9 cellular contexts compared by ENCODE assay signal in genomic region chr15:77144492-77145070, GRCh38.
DNase-seq lines count a peak whose midpoint lies in the region; ATAC-seq and TF ChIP-seq lines count a peak whose summit lies in the region.
"Had no signal": no experiment of that assay in that cellular context is flagged by ENCODE, and none has a peak within 500 bp of the region (broad histone marks: within the 10 kb centered on the region; RNA-seq: fewer than 3 reads in every experiment).

No MANE protein-coding gene starts in this region.

- no peak overlapping the region for H4K91ac ChIP-seq in mesenchymal stem cell (ENCODE audit: low read length)

- H3K27ac ChIP-seq in left ventricle myocardium inferior (replicated peaks) (peak overlapping the region; percentile 60), right atrium auricular region (peak overlapping the region in 1 of 2 donors; percentile 55), mammary epithelial cell (ENCODE audit: insufficient read depth, low read depth, low read length) (peak overlapping the region; percentile 8), mesenchymal stem cell (ENCODE audit: low read length, poor library complexity, severe bottlenecking) (peak overlapping the region; percentile 95), uterus (peak overlapping the region; percentile 58 to 59)

- peak overlapping the region; percentile 16 for H4K8ac ChIP-seq in mesenchymal stem cell (ENCODE audit: low read length)

- no peaks in the 10 kb centered on the region for H4K20me1 ChIP-seq in mammary epithelial cell (ENCODE audit: insufficient read depth, low read length)

- H3K4me2 ChIP-seq in mammary epithelial cell (ENCODE audit: insufficient read depth, low read depth, low read length): peak overlapping the region; percentile 59
- no peak overlapping the region for H3K4me2 ChIP-seq in mesenchymal stem cell (ENCODE audit: low read length, poor library complexity, severe bottlenecking)

- no peak overlapping the region for H3K9ac ChIP-seq in mammary epithelial cell (ENCODE audit: insufficient read depth, low read length)
- peak overlapping the region; percentile 40 for H3K9ac ChIP-seq in mesenchymal stem cell (ENCODE audit: low read length)

- H3K79me1 ChIP-seq in mesenchymal stem cell (replicated peaks; ENCODE audit: low read length, poor library complexity, severe bottlenecking): peaks cover 4% of the 10 kb centered on the region

- dilution Hi-C loops in mammary epithelial cell (cut with HindIII; ENCODE audit: low sequenced_read_pairs): no loop called here

- H3K27me3 ChIP-seq in left ventricle myocardium inferior (ENCODE audit: low read depth) (no peaks in the 10 kb centered on the region), right atrium auricular region (no peaks in the 10 kb centered on the region), mammary epithelial cell (ENCODE audit: insufficient read depth, low read length) (no peaks in the 10 kb centered on the region), mesenchymal stem cell (ENCODE audit: control insufficient read depth in 1 of 2, insufficient read depth in 1 of 2, low read length in 2 of 2) (no peaks in the 10 kb centered on the region), uterus (no peaks in the 10 kb centered on the region)

- H3K18ac ChIP-seq in mesenchymal stem cell (ENCODE audit: low read depth in 1 of 2, low read length in 2 of 2): peak overlapping the region; percentile 69 to 89

- in situ Hi-C loops in mammary epithelial cell (cut with MboI; ENCODE audit: low sequenced_read_pairs in 2 of 2): no loop called here

- intact Hi-C loops in left ventricle myocardium inferior (cut with micrococcal nuclease) (no loop called here), mammary epithelial cell (cut with micrococcal nuclease) (no loop called here), uterus (cut with DNase I; ENCODE audit: low total_unique reads) (no loop called here)

- ATAC-seq in GM21619 (IDR thresholded peaks at IDR 0.05; ENCODE audit: unreplicated experiment): no peak
- ATAC-seq in HG03565 (IDR thresholded peaks at IDR 0.05; ENCODE audit: unreplicated experiment): no peak

- H3K4me3 ChIP-seq in left ventricle myocardium inferior (no peak overlapping the region), right atrium auricular region (no peak overlapping the region), mammary epithelial cell (replicated peaks in 1 of 3; ENCODE audit: insufficient read depth in 1 of 3, low read depth in 2 of 3, low read length in 3 of 3) (no peak overlapping the region), mesenchymal stem cell (ENCODE audit: insufficient read depth in 1 of 2, low read depth in 1 of 2, low read length in 2 of 2) (peak overlapping the region in 1 of 2 experiments; percentile 13), uterus (no peak overlapping the region)

- H3K79me2 ChIP-seq in mammary epithelial cell (ENCODE audit: insufficient read depth, low read length): no peaks in the 10 kb centered on the region

- WGBS in mammary epithelial cell (ENCODE audit: low coverage, missing lambda C conversion rate): 28% methylated on average over 4 of the region's 4 CpGs
- WGBS in mesenchymal stem cell: 9% methylated on average over 4 of the region's 4 CpGs

- H3K23ac ChIP-seq in mesenchymal stem cell (ENCODE audit: low read length in 2 of 2): no peak overlapping the region

- peak overlapping the region; percentile 50 for H2BK5ac ChIP-seq in mesenchymal stem cell (ENCODE audit: low read depth, low read length, poor library complexity, severe bottlenecking)

- H3K36me3 ChIP-seq in left ventricle myocardium inferior: peaks cover 36% of the 10 kb centered on the region
- H3K36me3 ChIP-seq in right atrium auricular region: no peaks in the 10 kb centered on the region
- H3K36me3 ChIP-seq in mammary epithelial cell (ENCODE audit: insufficient read depth, low read length): no peaks in the 10 kb centered on the region
- peaks cover 0 to 26% of the 10 kb centered on the region in 2 experiments for H3K36me3 ChIP-seq in mesenchymal stem cell (ENCODE audit: control insufficient read depth in 1 of 2, insufficient read depth in 2 of 2, low read depth in 1 of 2, low read length in 2 of 2)
- H3K36me3 ChIP-seq in uterus: no peaks in the 10 kb centered on the region

- no peak for TF ChIP-seq POLR2A in uterus (IDR thresholded peaks at IDR 0.05)

- no peak overlapping the region for H2AK5ac ChIP-seq in mesenchymal stem cell (ENCODE audit: low read length, severe bottlenecking)

- H3K4me1 ChIP-seq in left ventricle myocardium inferior: peaks cover 6% of the 10 kb centered on the region
- H3K4me1 ChIP-seq in right atrium auricular region: peaks cover 0 to 18% of the 10 kb centered on the region in 2 donors
- peaks cover 19% of the 10 kb centered on the region for H3K4me1 ChIP-seq in mammary epithelial cell (ENCODE audit: insufficient read depth, low read length)
- peaks cover 3% of the 10 kb centered on the region for H3K4me1 ChIP-seq in mesenchymal stem cell (ENCODE audit: control insufficient read depth, insufficient read depth, low read depth, low read length)
- H3K4me1 ChIP-seq in uterus: no peaks in the 10 kb centered on the region

- H3K14ac ChIP-seq in mesenchymal stem cell (ENCODE audit: low read length in 2 of 2): no peak overlapping the region

- H2BK120ac ChIP-seq in mesenchymal stem cell (ENCODE audit: low read depth, low read length): no peak overlapping the region

- CTCF ChIA-PET in mammary epithelial cell (lab: Charles Lee; ENCODE audit: low non-redundant PET): no interaction called here

- H3K9me3 ChIP-seq in left ventricle myocardium inferior (replicated peaks): peaks cover 28% of the 10 kb centered on the region
- H3K9me3 ChIP-seq in right atrium auricular region: peaks cover 0 to 10% of the 10 kb centered on the region in 2 donors
- peaks cover 5% of the 10 kb centered on the region for H3K9me3 ChIP-seq in mammary epithelial cell (replicated peaks; ENCODE audit: insufficient read depth, low read length)
- H3K9me3 ChIP-seq in mesenchymal stem cell (ENCODE audit: control insufficient read depth, low read length): peaks cover 30% of the 10 kb centered on the region
- peaks cover 0 to 5% of the 10 kb centered on the region in 2 donors for H3K9me3 ChIP-seq in uterus

- no peak for DNase-seq in left ventricle myocardium inferior
- DNase-seq in right atrium auricular region (ENCODE audit: low spot score): no peak
- peak; percentile 45 for DNase-seq in mammary epithelial cell
- DNase-seq in mesenchymal stem cell: peak; percentile 92
- no peak for DNase-seq in uterus
- DNase-seq in OCI-M1 (lab: John Stamatoyannopoulos, UW): no peak
- DNase-seq: NCI-H1694 had no signal

- H2BK12ac ChIP-seq in mesenchymal stem cell (ENCODE audit: low read length in 2 of 2): peak overlapping the region in 1 of 2 experiments; percentile 20

- no peak overlapping the region for H3K4ac ChIP-seq in mesenchymal stem cell (ENCODE audit: low read depth in 1 of 2, low read length in 2 of 2)

- peak overlapping the region; percentile 58 for H2AFZ ChIP-seq in mammary epithelial cell (ENCODE audit: low read depth, low read length)
- H2AFZ ChIP-seq in mesenchymal stem cell (ENCODE audit: low read depth, low read length): no peak overlapping the region

- no peak overlapping the region for H2BK15ac ChIP-seq in mesenchymal stem cell (ENCODE audit: low read depth, poor library complexity, severe bottlenecking)

- no peak for TF ChIP-seq CTCF in left ventricle myocardium inferior (IDR thresholded peaks at IDR 0.05; ENCODE audit: borderline replicate concordance)
- TF ChIP-seq CTCF in right atrium auricular region (IDR thresholded peaks at IDR 0.05): no peak
- no peak for TF ChIP-seq CTCF in mammary epithelial cell (conservative IDR thresholded peaks at IDR 0.05 in 1 of 2, IDR thresholded peaks at IDR 0.05 in 1 of 2; ENCODE audit: extremely low read depth in 1 of 2, insufficient read depth in 1 of 2, low read depth in 1 of 2, low read length in 2 of 2)
- no peak for TF ChIP-seq CTCF in uterus (IDR thresholded peaks at IDR 0.05)

- BruUV-seq in mammary epithelial cell (replicated peaks; lab: Mats Ljungman, UMichigan): no TSS peak

Comparison
In these comparisons a context has a peak if more than half of its experiments do, and no peak if none do; other contexts are left out.
1. DNase-seq: peak in mammary epithelial cell (single experiment) and mesenchymal stem cell (single experiment); none in left ventricle myocardium inferior (single experiment), right atrium auricular region (single experiment), uterus (0 of 2) and OCI-M1 (single experiment).